Comparison of ENCODE assay signal across 20 cellular contexts in the genomic region with DNA sequence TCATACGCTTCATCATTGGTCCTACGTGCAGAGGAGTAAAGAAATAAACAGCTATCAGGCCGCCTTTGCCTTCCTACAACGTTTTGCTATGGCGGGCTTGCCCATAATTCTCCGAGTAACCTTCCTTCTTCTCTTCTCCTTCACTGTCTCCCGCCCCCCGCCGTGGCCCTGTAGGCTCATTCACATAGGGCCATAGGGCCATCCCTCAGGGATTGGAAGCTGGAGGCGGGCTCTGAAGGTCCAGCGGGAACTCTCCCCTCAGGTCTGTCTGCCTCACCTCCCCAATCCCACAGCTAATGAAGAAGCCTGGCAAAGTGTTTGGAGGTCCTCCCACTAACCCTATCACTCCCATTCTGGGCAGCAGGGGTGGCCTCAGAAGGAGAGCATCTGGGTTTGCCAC. TPM values are rescaled to one million over a fixed set of nuclear protein-coding genes. Genes with fewer than 3 reads are reported as not detected.
DNase-seq lines count a peak whose midpoint lies in the region; TF ChIP-seq lines count a peak whose summit lies in the region.
"Had no signal": no experiment of that assay in that cellular context is flagged by ENCODE, and none has a peak within 500 bp of the region (broad histone marks: within the 10 kb centered on the region; RNA-seq: fewer than 3 reads in every experiment).

No MANE protein-coding gene starts in this region.

- no peak overlapping the region for H2BK12ac ChIP-seq in neuronal stem cell (ENCODE audit: low read length)

- H3K4me3 ChIP-seq in Karpas-422 (ENCODE audit: low read length) (no peak overlapping the region), endodermal cell (ENCODE audit: low read length) (no peak overlapping the region), neuronal stem cell (ENCODE audit: low read length in 2 of 2) (no peak overlapping the region)

- H3K36me3 ChIP-seq in Karpas-422 (ENCODE audit: insufficient read depth, low read length) = no peaks in the 10 kb centered on the region
- no peaks in the 10 kb centered on the region for H3K36me3 ChIP-seq in endodermal cell (ENCODE audit: control insufficient read depth, insufficient read depth, low read length)
- peaks cover 0 to 66% of the 10 kb centered on the region in 2 donors for H3K36me3 ChIP-seq in neuronal stem cell (replicated peaks in 1 of 2; ENCODE audit: control insufficient read depth in 2 of 2, insufficient read depth in 2 of 2, low read length in 2 of 2)

- peaks cover 68% of the 10 kb centered on the region for H3K4me1 Mint-ChIP-seq in endodermal cell
- H3K4me1 Mint-ChIP-seq in osteocyte (ENCODE audit: unreplicated experiment) = no peaks in the 10 kb centered on the region
- H3K4me1 Mint-ChIP-seq: CD4-positive, CD25-positive, alpha-beta regulatory T cell had no signal

- H2AFZ ChIP-seq in Karpas-422 (ENCODE audit: low read length) = no peak overlapping the region
- no peak overlapping the region for H2AFZ ChIP-seq in neuronal stem cell (ENCODE audit: low read length)

- H3K27ac ChIP-seq in Karpas-422 (ENCODE audit: low read length) (no peak overlapping the region), endodermal cell (ENCODE audit: low read depth, low read length) (no peak overlapping the region), neuronal stem cell (replicated peaks; ENCODE audit: low read length) (no peak overlapping the region)
- H3K27ac ChIP-seq: SK-N-MC had no signal

- peak overlapping the region; percentile 46 for H3K18ac ChIP-seq in neuronal stem cell (ENCODE audit: low read length)

- H3K27ac Mint-ChIP-seq in endodermal cell (peak overlapping the region; percentile 16), osteocyte (ENCODE audit: unreplicated experiment) (no peak overlapping the region)
- H3K27ac Mint-ChIP-seq: CD4-positive, CD25-positive, alpha-beta regulatory T cell; HFFc6; IgD-negative memory B cell had no signal

- peaks cover 5% of the 10 kb centered on the region; the same call in 1 of the 2 replicates for H4K20me1 ChIP-seq in Karpas-422 (ENCODE audit: insufficient read depth, low read depth, low read length)

- H3K4me1 ChIP-seq in Karpas-422 (ENCODE audit: low read length) (peaks cover 15% of the 10 kb centered on the region), endodermal cell (ENCODE audit: control insufficient read depth, insufficient read depth, low read length) (peaks cover 45% of the 10 kb centered on the region), neuronal stem cell (ENCODE audit: control insufficient read depth in 2 of 2, insufficient read depth in 1 of 2, low read depth in 1 of 2, low read length in 2 of 2) (peaks cover 41 to 56% of the 10 kb centered on the region in 2 donors)
- H3K4me1 ChIP-seq: Caco-2 had no signal

- no peak overlapping the region for H3K14ac ChIP-seq in neuronal stem cell (ENCODE audit: low read length)

- H3K9me3 Mint-ChIP-seq in endodermal cell (no peaks in the 10 kb centered on the region), osteocyte (ENCODE audit: unreplicated experiment) (no peaks in the 10 kb centered on the region)
- H3K9me3 Mint-ChIP-seq: CD4-positive, CD25-positive, alpha-beta regulatory T cell; HFFc6; IgD-negative memory B cell had no signal

- no peak overlapping the region for H2AK5ac ChIP-seq in neuronal stem cell (ENCODE audit: low read depth, low read length)

- H2BK120ac ChIP-seq in neuronal stem cell (ENCODE audit: low read depth, low read length) = no peak overlapping the region

- H3K36me3 Mint-ChIP-seq in endodermal cell (ENCODE audit: low read depth) (no peaks in the 10 kb centered on the region), osteocyte (ENCODE audit: unreplicated experiment) (peaks cover 1% of the 10 kb centered on the region)
- H3K36me3 Mint-ChIP-seq: CD4-positive, CD25-positive, alpha-beta regulatory T cell; IgD-negative memory B cell had no signal

- no peak overlapping the region for H4K91ac ChIP-seq in neuronal stem cell (ENCODE audit: low read depth, low read length, poor library complexity)

- H2BK5ac ChIP-seq in neuronal stem cell (ENCODE audit: low read length) = no peak overlapping the region

- no peak for TF ChIP-seq CTCF in endodermal cell (conservative IDR thresholded peaks at IDR 0.05)
- no peak for TF ChIP-seq CTCF in osteocyte (IDR thresholded peaks at IDR 0.05)

- WGBS in endodermal cell (ENCODE audit: insufficient coverage in 1 of 2, insufficient read length in 1 of 2), 2 experiments = 62 to 76% methylated on average over 5 to 11 of the region's 11 CpGs
- WGBS in neuronal stem cell (ENCODE audit: extremely low coverage in 2 of 2, insufficient read length in 2 of 2, insufficient replicate concordance in 1 of 2), 2 donors = no CpG with 5 or more reads among the region's 11 CpGs

- H3K27me3 Mint-ChIP-seq in endodermal cell (ENCODE audit: insufficient read depth) = peaks cover 4% of the 10 kb centered on the region
- H3K27me3 Mint-ChIP-seq in osteocyte (ENCODE audit: unreplicated experiment) = peaks cover 59% of the 10 kb centered on the region

- H3K4me2 ChIP-seq in Karpas-422 (ENCODE audit: low read depth, low read length, poor library complexity, severe bottlenecking) (peak overlapping the region; percentile 48), neuronal stem cell (ENCODE audit: insufficient read depth, low read length, poor library complexity, severe bottlenecking) (no peak overlapping the region)

- H3K23ac ChIP-seq in neuronal stem cell (ENCODE audit: low read depth, low read length, poor library complexity) = no peak overlapping the region

- H3K9me3 ChIP-seq in Karpas-422 (ENCODE audit: low read length) (no peaks in the 10 kb centered on the region), endodermal cell (ENCODE audit: control insufficient read depth, low read length) (no peaks in the 10 kb centered on the region), neuronal stem cell (replicated peaks in 1 of 2; ENCODE audit: control insufficient read depth in 2 of 2, insufficient read depth in 1 of 2, low read depth in 1 of 2, low read length in 2 of 2) (no peaks in the 10 kb centered on the region)
- H3K9me3 ChIP-seq: Caco-2 had no signal

- H3K79me2 ChIP-seq in Karpas-422 (ENCODE audit: low read length) = no peaks in the 10 kb centered on the region

- peak; percentile 58 for DNase-seq in ELF-1 (ENCODE audit: low read depth, low spot score)
- no peak for DNase-seq in Karpas-422
- DNase-seq in endodermal cell = peak; percentile 87
- DNase-seq in neuronal stem cell (ENCODE audit: low spot score) = no peak
- no peak for DNase-seq in G401 (ENCODE audit: low spot score)
- no peak for DNase-seq in NCI-H1417 treated with DMSO at 0.1 percent for 48 hours (lab: John Stamatoyannopoulos, UW)
- DNase-seq in osteocyte (ENCODE audit: extremely low spot score, unreplicated experiment) = no peak
- DNase-seq: Caco-2; CD4-positive, CD25-positive, alpha-beta regulatory T cell; GOT3; HFFc6; MM.1S; NCI-H1092; NCI-H2081 treated with DMSO at 0.1 percent for 48 hours; NCI-H446 treated with DMSO at 0.1 percent for 48 hours; NK-92 treated with Interleukin-12 subunit alpha and Interleukin-12 subunit beta, amount 100 ng/mL, for 24 hours; SHP77 had no signal

- H3K4ac ChIP-seq in neuronal stem cell (ENCODE audit: low read length) = no peak overlapping the region

- H3K9ac ChIP-seq in Karpas-422 (ENCODE audit: low read length) (no peak overlapping the region), endodermal cell (ENCODE audit: extremely low read depth, low read length, poor library complexity, severe bottlenecking) (no peak overlapping the region), neuronal stem cell (ENCODE audit: low read depth, low read length, poor library complexity) (no peak overlapping the region)

- H4K8ac ChIP-seq in neuronal stem cell (ENCODE audit: low read depth, low read length) = no peak overlapping the region

- H3K27me3 ChIP-seq in Karpas-422 (ENCODE audit: low read length) = no peaks in the 10 kb centered on the region
- no peaks in the 10 kb centered on the region for H3K27me3 ChIP-seq in endodermal cell (ENCODE audit: control insufficient read depth, insufficient read depth, low read length, poor library complexity, severe bottlenecking)
- no peaks in the 10 kb centered on the region for H3K27me3 ChIP-seq in neuronal stem cell (ENCODE audit: control insufficient read depth in 3 of 3, insufficient read depth in 3 of 3, low read depth in 1 of 3, low read length in 3 of 3)

- H3K79me1 ChIP-seq in neuronal stem cell (ENCODE audit: low read depth, low read length) = no peaks in the 10 kb centered on the region

- no peaks in the 10 kb centered on the region for H3K9me2 ChIP-seq in Karpas-422 (replicated peaks; ENCODE audit: insufficient read depth, low read length)

- in situ Hi-C loops in G401 (cut with HindIII; ENCODE audit: low sequenced_read_pairs) = no loop called here

- H3K4me3 Mint-ChIP-seq in endodermal cell (no peak overlapping the region), osteocyte (ENCODE audit: unreplicated experiment) (no peak overlapping the region)
- H3K4me3 Mint-ChIP-seq: CD4-positive, CD25-positive, alpha-beta regulatory T cell; HFFc6 had no signal

- H2BK15ac ChIP-seq in neuronal stem cell (ENCODE audit: low read length) = no peak overlapping the region

RNA-seq across cellular contexts. Expression of a gene that starts 43.6 kb away (rescaled TPM):
- not detected in 2 replicates for total RNA-seq in Karpas-422 (2014; rRNA removed; shearing (Covaris generic); ENCODE audit: low replicate concordance)
- total RNA-seq in endodermal cell = 10 to 100 TPM; 37.3 to 45.8 TPM
- 76.1 TPM for polyA plus RNA-seq in endodermal cell (2013, experiment 1 of 2)
- polyA plus RNA-seq in endodermal cell (2013, experiment 2 of 2) = 68.4 TPM
- polyA plus RNA-seq in neuronal stem cell (2013, experiment 1 of 2) = 19.4 TPM
- polyA plus RNA-seq in neuronal stem cell (2013, experiment 2 of 2) = 18.9 TPM
- 0.03 TPM in 1 of 2 replicates, not detected in the other for total RNA-seq in G401 (2014; rRNA removed; shearing (Covaris generic))
- 1.3 TPM in 2 replicates for total RNA-seq in osteocyte
- total RNA-seq: CD4-positive, CD25-positive, alpha-beta regulatory T cell; HFFc6; HT-29 had no signal
- polyA plus RNA-seq: IgD-negative memory B cell had no signal

Comparison
In these comparisons a context has a peak if more than half of its experiments do, and no peak if none do; other contexts are left out.
1. DNase-seq: peak in ELF-1 (single experiment) and endodermal cell (single experiment); none in Karpas-422 (single experiment), neuronal stem cell (single experiment), G401 (single experiment), NCI-H1417 treated with DMSO at 0.1 percent for 48 hours (single experiment) and osteocyte (single experiment).
2. RNA of a gene that starts 43.6 kb away (total RNA-seq): 37.3 to 45.8 TPM in endodermal cell; 1.3 TPM in osteocyte, 0.03 TPM in G401 and not detected in Karpas-422; every median in the first group is over 10 times any median in the second.